12 cellular contexts compared by ENCODE assay signal in genomic region chr12:62834406-62834805, GRCh38.
DNase-seq lines count a peak whose midpoint lies in the region; TF ChIP-seq lines count a peak whose summit lies in the region.
"Had no signal": no experiment of that assay in that cellular context is flagged by ENCODE, and none has a peak within 500 bp of the region (broad histone marks: within the 10 kb centered on the region; RNA-seq: fewer than 3 reads in every experiment).

No MANE protein-coding gene starts in this region.

- H3K4me3 ChIP-seq in WERI-Rb-1 (ENCODE audit: low read depth, low read length) (no peak overlapping the region), left ventricle myocardium inferior (peak overlapping the region; percentile 26)

- intact Hi-C loops in left ventricle myocardium inferior (cut with micrococcal nuclease) = no loop called here

- peaks cover 16% of the 10 kb centered on the region for H3K4me1 ChIP-seq in left ventricle myocardium inferior

- H3K27me3 ChIP-seq in WERI-Rb-1 (ENCODE audit: insufficient read depth, low read depth, severe bottlenecking) (no peaks in the 10 kb centered on the region), left ventricle myocardium inferior (ENCODE audit: low read depth) (no peaks in the 10 kb centered on the region)
- H3K27me3 ChIP-seq: SJSA1 had no signal

- DNase-seq in LHCN-M2 (ENCODE audit: low read depth) = peak; percentile 41
- peak; percentile 11 for DNase-seq in WERI-Rb-1
- peak; percentile 53 for DNase-seq in left ventricle myocardium inferior
- no peak for DNase-seq in NCI-H187 treated with DMSO at 0.1 percent for 48 hours (lab: John Stamatoyannopoulos, UW)
- DNase-seq in NK-92 treated with Interleukin-12 subunit alpha and Interleukin-12 subunit beta, amount 100 ng/mL, for 24 hours (lab: John Stamatoyannopoulos, UW) = no peak
- DNase-seq in NCI-H1417 treated with DMSO at 0.1 percent for 48 hours (lab: John Stamatoyannopoulos, UW) = no peak
- DNase-seq: GF-D8; naive thymus-derived CD8-positive, alpha-beta T cell; NCI-H1436; stimulated activated CD4-positive, alpha-beta T cell treated with anti-CD3 and anti-CD28 coated beads, Interleukin-2, amount 100 ng/mL, for 48 hours had no signal

- H3K9me3 ChIP-seq in WERI-Rb-1 (ENCODE audit: severe bottlenecking) (no peaks in the 10 kb centered on the region), left ventricle myocardium inferior (replicated peaks) (no peaks in the 10 kb centered on the region)
- H3K9me3 ChIP-seq: SJSA1 had no signal

- H3K27ac ChIP-seq in WERI-Rb-1 (no peak overlapping the region), left ventricle myocardium inferior (replicated peaks) (peak overlapping the region; percentile 52), temporal lobe (ENCODE audit: low read depth, low read length) (peak overlapping the region; percentile 61)

- peaks cover 15% of the 10 kb centered on the region for H3K36me3 ChIP-seq in WERI-Rb-1
- no peaks in the 10 kb centered on the region for H3K36me3 ChIP-seq in left ventricle myocardium inferior
- H3K36me3 ChIP-seq: SJSA1 had no signal

- TF ChIP-seq CTCF in WERI-Rb-1 (IDR thresholded peaks at IDR 0.05; ENCODE audit: low read depth, low read length) (no peak), left ventricle myocardium inferior (IDR thresholded peaks at IDR 0.05; ENCODE audit: borderline replicate concordance) (no peak)

Comparison
In these comparisons a context has a peak if more than half of its experiments do, and no peak if none do; other contexts are left out.
1. DNase-seq: peak in LHCN-M2 (single experiment), WERI-Rb-1 (single experiment) and left ventricle myocardium inferior (single experiment); none in NCI-H187 treated with DMSO at 0.1 percent for 48 hours (single experiment), NK-92 treated with Interleukin-12 subunit alpha and Interleukin-12 subunit beta, amount 100 ng/mL, for 24 hours (single experiment) and NCI-H1417 treated with DMSO at 0.1 percent for 48 hours (single experiment).